In genomic region chr7:112205348-112206237, GRCh38 we compare ENCODE assay signal across 8 cellular contexts. TPM values are rescaled to one million over a fixed set of nuclear protein-coding genes. Genes with fewer than 3 reads are reported as not detected.
DNase-seq lines count a peak whose midpoint lies in the region; ATAC-seq and TF ChIP-seq lines count a peak whose summit lies in the region.

No MANE protein-coding gene starts in this region.

- peaks cover 17% of the 10 kb centered on the region for H3K27me3 ChIP-seq in effector memory CD4-positive, alpha-beta T cell (replicated peaks; ENCODE audit: control insufficient read depth, insufficient read depth, low read length, poor library complexity, severe bottlenecking)
- no peaks in the 10 kb centered on the region for H3K27me3 ChIP-seq in lung (ENCODE audit: control insufficient read depth, insufficient read depth)

- no peaks in the 10 kb centered on the region; the same call in 1 of the 2 replicates for H3K36me3 Mint-ChIP-seq in HFFc6 (ENCODE audit: low read depth)

- H3K4me1 Mint-ChIP-seq in HFFc6 (ENCODE audit: low read depth), result peaks cover 40% of the 10 kb centered on the region

- H3K4me3 Mint-ChIP-seq in HFFc6, result peak overlapping the region; percentile 99

- H3K9me3 Mint-ChIP-seq in HFFc6, result no peaks in the 10 kb centered on the region

- no peaks in the 10 kb centered on the region for H3K27me3 Mint-ChIP-seq in HFFc6 (ENCODE audit: insufficient read depth)

- DNase-seq in NCI-H2029 treated with DMSO at 0.1 percent for 48 hours (lab: John Stamatoyannopoulos, UW), result peak; percentile 53
- no peak for DNase-seq in NCI-H2029 (lab: John Stamatoyannopoulos, UW)
- DNase-seq in HFFc6, result peak; percentile 31
- peak; percentile 65 for DNase-seq in NCI-H1092 (lab: John Stamatoyannopoulos, UW)
- peak; percentile 2 to 22 for DNase-seq in activated CD4-positive, alpha-beta T cell treated with anti-CD3 and anti-CD28 coated beads, Interleukin-2, amount 50 U/mL, for 24 hours (ENCODE audit: low read depth in 1 of 2, low spot score in 1 of 2)
- peak in 2 of 3 donors; percentile 15 to 16 for DNase-seq in effector memory CD4-positive, alpha-beta T cell
- DNase-seq in lung (ENCODE audit: low spot score), result peak; percentile 60
- DNase-seq in stimulated activated naive CD4-positive, alpha-beta T cell treated with Interleukin-2 at 50 U/mL for 16 hours (lab: John Stamatoyannopoulos, UW), result peak; percentile 39

- TF ChIP-seq CTCF in HFFc6 (IDR thresholded peaks at IDR 0.05) (no peak), lung (IDR thresholded peaks at IDR 0.05; ENCODE audit: control extremely low read depth, extremely low read depth) (no peak)

- H3K4me1 ChIP-seq in effector memory CD4-positive, alpha-beta T cell (ENCODE audit: control insufficient read depth, insufficient read depth, low read length, poor library complexity, severe bottlenecking), result peaks cover 17% of the 10 kb centered on the region
- H3K4me1 ChIP-seq in lung (ENCODE audit: control insufficient read depth in 2 of 2, insufficient read depth in 2 of 2, low read length in 2 of 2), result peaks cover 2 to 9% of the 10 kb centered on the region in 2 donors

- ATAC-seq in lung (ENCODE audit: insufficient read depth, low FRiP score), result peak; percentile 30

- H3K36me3 ChIP-seq in effector memory CD4-positive, alpha-beta T cell (ENCODE audit: control insufficient read depth, insufficient read depth, low read length), result no peaks in the 10 kb centered on the region
- no peaks in the 10 kb centered on the region for H3K36me3 ChIP-seq in lung (ENCODE audit: control insufficient read depth in 2 of 2, insufficient read depth in 2 of 2, low read length in 2 of 2)

- peak overlapping the region; percentile 49 for H3K27ac Mint-ChIP-seq in HFFc6

- H3K4me3 ChIP-seq in effector memory CD4-positive, alpha-beta T cell (ENCODE audit: insufficient read depth, low read depth, low read length, poor library complexity, severe bottlenecking), result peak overlapping the region; percentile 90
- H3K4me3 ChIP-seq in lung, result peak overlapping the region; percentile 85

- H3K9me3 ChIP-seq in effector memory CD4-positive, alpha-beta T cell (ENCODE audit: control insufficient read depth, low read length), result no peaks in the 10 kb centered on the region
- H3K9me3 ChIP-seq in lung (ENCODE audit: control insufficient read depth in 2 of 2, insufficient read depth in 1 of 2, low read length in 1 of 2), result no peaks in the 10 kb centered on the region

- WGBS in lung, 2 donors, result 0% methylated on average over 66 to 68 of the region's 68 CpGs

- peak overlapping the region; percentile 49 for H3K27ac ChIP-seq in effector memory CD4-positive, alpha-beta T cell (ENCODE audit: insufficient read depth, low read length, poor library complexity, severe bottlenecking)
- peak overlapping the region; percentile 80 to 92 for H3K27ac ChIP-seq in lung (ENCODE audit: low read depth in 1 of 2, low read length in 1 of 2)

RNA-seq across cellular contexts. Expression of gene DOCK4, which starts 0.6 kb away (rescaled TPM):
- total RNA-seq in HFFc6 (2021; fragmentation: NEBNext Ultra II Directional; extraction: Animal tissue kit (Norgen Biotek cat#: 25700)), result 1 to 10 TPM; 2.2 to 3.9 (median 3.3) TPM
- total RNA-seq in lung, result 100 to 1,000 TPM in 1 of 2 donors, 10 to 100 TPM in 1; 59.2 to 163 TPM
- 10 to 100 TPM; 18.7 to 21.4 TPM for polyA plus RNA-seq in lung

RNA-seq across cellular contexts. Expression of gene ZNF277, which starts 0.9 kb away (rescaled TPM):
- 10 to 100 TPM in 5 of 6 experiments, 1 to 10 TPM in 1; 9.5 to 14.6 (median 13.5) TPM for total RNA-seq in HFFc6 (2021; fragmentation: NEBNext Ultra II Directional; extraction: Animal tissue kit (Norgen Biotek cat#: 25700))
- 10 to 100 TPM; 23.0 to 47.6 TPM for total RNA-seq in lung
- 10 to 100 TPM; 11.9 to 26.8 TPM for polyA plus RNA-seq in lung

Comparison
In these comparisons a context has a peak if more than half of its experiments do, and no peak if none do; other contexts are left out.
1. RNA of gene DOCK4, which starts 0.6 kb away (total RNA-seq): 59.2 to 163 TPM in lung; 2.2 to 3.9 TPM in HFFc6; every median in the first group is over 10 times any median in the second.